Comparison of ENCODE assay signal across 8 cellular contexts in genomic region chr5:88833371-88834107, GRCh38. TPM values are rescaled to one million over a fixed set of nuclear protein-coding genes. Genes with fewer than 3 reads are reported as not detected.
DNase-seq lines count a peak whose midpoint lies in the region; ATAC-seq and TF ChIP-seq lines count a peak whose summit lies in the region.

No MANE protein-coding gene starts in this region.

- no peaks in the 10 kb centered on the region for H3K36me3 Mint-ChIP-seq in mesothelial cell of epicardium

- H3K9me3 Mint-ChIP-seq in mesothelial cell of epicardium: no peaks in the 10 kb centered on the region

- DNase-seq in AG08396 (ENCODE audit: low spot score) (peak; percentile 56), LHCN-M2 (ENCODE audit: low read depth) (peak; percentile 70), ascending aorta (ENCODE audit: low spot score in 2 of 2) (peak; percentile 29 to 89), mesothelial cell of epicardium (ENCODE audit: low spot score in 2 of 2, unreplicated experiment in 2 of 2) (no peak), posterior vena cava (ENCODE audit: low spot score) (no peak)

- H3K36me3 ChIP-seq in ascending aorta: no peaks in the 10 kb centered on the region
- no peaks in the 10 kb centered on the region for H3K36me3 ChIP-seq in subcutaneous abdominal adipose tissue (ENCODE audit: control insufficient read depth in 5 of 5, insufficient read depth in 5 of 5, low read length in 5 of 5)

- no peaks in the 10 kb centered on the region for H3K27me3 ChIP-seq in ascending aorta
- no peaks in the 10 kb centered on the region for H3K27me3 ChIP-seq in subcutaneous abdominal adipose tissue (ENCODE audit: control insufficient read depth in 5 of 5, insufficient read depth in 4 of 5, low read length in 5 of 5)

- peaks cover 13% of the 10 kb centered on the region for H3K4me1 Mint-ChIP-seq in mesothelial cell of epicardium

- H3K4me3 ChIP-seq in ascending aorta: peak overlapping the region; percentile 28 to 50
- peak overlapping the region in 3 of 5 donors; percentile 32 to 41 (median 33) for H3K4me3 ChIP-seq in subcutaneous abdominal adipose tissue (ENCODE audit: low read depth in 1 of 5, low read length in 5 of 5)

- no peaks in the 10 kb centered on the region for H3K27me3 Mint-ChIP-seq in mesothelial cell of epicardium (ENCODE audit: low read depth)

- H3K4me1 ChIP-seq in ascending aorta (peaks cover 3 to 52% of the 10 kb centered on the region in 2 donors), subcutaneous abdominal adipose tissue (ENCODE audit: control insufficient read depth in 5 of 5, insufficient read depth in 5 of 5, low read length in 5 of 5) (peaks cover 0 to 57% (median 21%) of the 10 kb centered on the region in 5 donors)

- no peaks in the 10 kb centered on the region for H3K9me3 ChIP-seq in ascending aorta
- no peaks in the 10 kb centered on the region for H3K9me3 ChIP-seq in subcutaneous abdominal adipose tissue (ENCODE audit: control insufficient read depth in 5 of 5, low read length in 5 of 5)

- intact Hi-C loops in ascending aorta (cut with DNase I) (loop anchor here (2.0 to 5.0 kb wide), 2 partner anchors 101 to 119 kb away; no protein-coding TSS in a partner anchor), posterior vena cava (cut with DNase I) (loop anchor here (2.0 to 10.0 kb wide), 3 partner anchors 15 to 51 kb away; partner anchors contain the start of gene MEF2C (in 1 of the 2))

- no peak for TF ChIP-seq CTCF in ascending aorta (IDR thresholded peaks at IDR 0.05)
- TF ChIP-seq CTCF in mesothelial cell of epicardium (IDR thresholded peaks at IDR 0.05; ENCODE audit: unreplicated experiment): no peak

- peak overlapping the region; percentile 8 for H3K27ac Mint-ChIP-seq in mesothelial cell of epicardium

- peak overlapping the region; percentile 36 for H3K4me3 Mint-ChIP-seq in mesothelial cell of epicardium

- H3K9ac ChIP-seq in subcutaneous abdominal adipose tissue (ENCODE audit: low read length in 5 of 5): peak overlapping the region in 2 of 5 donors; percentile 31 to 43

- peak overlapping the region; percentile 88 to 91 for H3K27ac ChIP-seq in ascending aorta
- peak overlapping the region; percentile 20 for H3K27ac ChIP-seq in subcutaneous abdominal adipose tissue (ENCODE audit: low read depth, low read length)

- ATAC-seq in GM19452 (IDR thresholded peaks at IDR 0.05; ENCODE audit: unreplicated experiment) (peak; percentile 45), GM18519 (IDR thresholded peaks at IDR 0.05; ENCODE audit: low FRiP score, unreplicated experiment) (no peak)

RNA-seq across cellular contexts. Expression of gene MEF2C, which starts 49.4 kb away (rescaled TPM):
- total RNA-seq in LHCN-M2 (2014; rRNA removed): 14.5 and 21.5 TPM in 2 replicates
- polyA plus RNA-seq in LHCN-M2 (2012): 26.6 TPM
- total RNA-seq in ascending aorta: 138 TPM
- 8.4 to 9.6 TPM (median 9.1 TPM) in 3 replicates for total RNA-seq in mesothelial cell of epicardium
- total RNA-seq in posterior vena cava: 10 to 100 TPM; 86.7 to 94.1 TPM

Comparison
In these comparisons a context has a peak if more than half of its experiments do, and no peak if none do; other contexts are left out.
1. DNase-seq: peak in AG08396 (single experiment), LHCN-M2 (single experiment) and ascending aorta (2 of 2); none in mesothelial cell of epicardium (0 of 2) and posterior vena cava (single experiment).